ENCODE assay signal across 1 cellular context in genomic region chrX:46758956-46759644, GRCh38.
TF ChIP-seq lines count a peak whose summit lies in the region.

Gene SLC9A7, minus strand, starts transcription at chrX:46759118. Its CDS starts 89 bp downstream, at chrX:46759029.

TF ChIP-seq in HepG2, 621 proteins besides CTCF, POLR2A, EP300 and RAD21 (continued from another document and continues in another):
- TF ChIP-seq, protein P1, sequence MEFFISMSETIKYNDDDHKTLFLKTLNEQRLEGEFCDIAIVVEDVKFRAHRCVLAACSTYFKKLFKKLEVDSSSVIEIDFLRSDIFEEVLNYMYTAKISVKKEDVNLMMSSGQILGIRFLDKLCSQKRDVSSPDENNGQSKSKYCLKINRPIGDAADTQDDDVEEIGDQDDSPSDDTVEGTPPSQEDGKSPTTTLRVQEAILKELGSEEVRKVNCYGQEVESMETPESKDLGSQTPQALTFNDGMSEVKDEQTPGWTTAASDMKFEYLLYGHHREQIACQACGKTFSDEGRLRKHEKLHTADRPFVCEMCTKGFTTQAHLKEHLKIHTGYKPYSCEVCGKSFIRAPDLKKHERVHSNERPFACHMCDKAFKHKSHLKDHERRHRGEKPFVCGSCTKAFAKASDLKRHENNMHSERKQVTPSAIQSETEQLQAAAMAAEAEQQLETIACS (CRISPR knock-in tag; IDR thresholded peaks at IDR 0.05) = peak; percentile 13; the same call in 1 of the 2 replicates
- no peak for TF ChIP-seq ZHX2 (IDR thresholded peaks at IDR 0.05; ENCODE audit: low read depth)
- TF ChIP-seq ZHX2 (CRISPR knock-in tag; IDR thresholded peaks at IDR 0.05; ENCODE audit: borderline replicate concordance) = no peak
- TF ChIP-seq MXI1 (IDR thresholded peaks at IDR 0.05; ENCODE audit: borderline replicate concordance, low read depth, low read length) = 0 out of 3 replicates have a peak, but pooled peaks have one; percentile 19
- TF ChIP-seq ZNF180 (CRISPR knock-in tag; IDR thresholded peaks at IDR 0.05; ENCODE audit: borderline replicate concordance, low read depth) = no peak
- TF ChIP-seq ZNF598 (CRISPR knock-in tag; IDR thresholded peaks at IDR 0.05; ENCODE audit: borderline replicate concordance) = no peak
- TF ChIP-seq RELA (CRISPR knock-in tag; IDR thresholded peaks at IDR 0.05) = no peak
- 0 out of 2 replicates have a peak, but pooled peaks have one; percentile 28 for TF ChIP-seq ZNF501 (CRISPR knock-in tag; IDR thresholded peaks at IDR 0.05)
- TF ChIP-seq, protein P2, sequence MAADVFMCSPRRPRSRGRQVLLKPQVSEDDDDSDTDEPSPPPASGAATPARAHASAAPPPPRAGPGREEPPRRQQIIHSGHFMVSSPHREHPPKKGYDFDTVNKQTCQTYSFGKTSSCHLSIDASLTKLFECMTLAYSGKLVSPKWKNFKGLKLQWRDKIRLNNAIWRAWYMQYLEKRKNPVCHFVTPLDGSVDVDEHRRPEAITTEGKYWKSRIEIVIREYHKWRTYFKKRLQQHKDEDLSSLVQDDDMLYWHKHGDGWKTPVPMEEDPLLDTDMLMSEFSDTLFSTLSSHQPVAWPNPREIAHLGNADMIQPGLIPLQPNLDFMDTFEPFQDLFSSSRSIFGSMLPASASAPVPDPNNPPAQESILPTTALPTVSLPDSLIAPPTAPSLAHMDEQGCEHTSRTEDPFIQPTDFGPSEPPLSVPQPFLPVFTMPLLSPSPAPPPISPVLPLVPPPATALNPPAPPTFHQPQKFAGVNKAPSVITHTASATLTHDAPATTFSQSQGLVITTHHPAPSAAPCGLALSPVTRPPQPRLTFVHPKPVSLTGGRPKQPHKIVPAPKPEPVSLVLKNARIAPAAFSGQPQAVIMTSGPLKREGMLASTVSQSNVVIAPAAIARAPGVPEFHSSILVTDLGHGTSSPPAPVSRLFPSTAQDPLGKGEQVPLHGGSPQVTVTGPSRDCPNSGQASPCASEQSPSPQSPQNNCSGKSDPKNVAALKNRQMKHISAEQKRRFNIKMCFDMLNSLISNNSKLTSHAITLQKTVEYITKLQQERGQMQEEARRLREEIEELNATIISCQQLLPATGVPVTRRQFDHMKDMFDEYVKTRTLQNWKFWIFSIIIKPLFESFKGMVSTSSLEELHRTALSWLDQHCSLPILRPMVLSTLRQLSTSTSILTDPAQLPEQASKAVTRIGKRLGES (CRISPR knock-in tag; IDR thresholded peaks at IDR 0.05; ENCODE audit: borderline replicate concordance) = no peak
- no peak for TF ChIP-seq ZNF205 (CRISPR knock-in tag; IDR thresholded peaks at IDR 0.05)
- TF ChIP-seq NFIB (CRISPR knock-in tag; IDR thresholded peaks at IDR 0.05; ENCODE audit: borderline replicate concordance) = no peak
- TF ChIP-seq TCF7 (IDR thresholded peaks at IDR 0.05; ENCODE audit: low read depth) = no peak
- TF ChIP-seq CENPX (CRISPR knock-in tag; IDR thresholded peaks at IDR 0.05) = no peak
- TF ChIP-seq MAFF (IDR thresholded peaks at IDR 0.05; ENCODE audit: low read depth, low read length) = no peak
- TF ChIP-seq, protein P3, sequence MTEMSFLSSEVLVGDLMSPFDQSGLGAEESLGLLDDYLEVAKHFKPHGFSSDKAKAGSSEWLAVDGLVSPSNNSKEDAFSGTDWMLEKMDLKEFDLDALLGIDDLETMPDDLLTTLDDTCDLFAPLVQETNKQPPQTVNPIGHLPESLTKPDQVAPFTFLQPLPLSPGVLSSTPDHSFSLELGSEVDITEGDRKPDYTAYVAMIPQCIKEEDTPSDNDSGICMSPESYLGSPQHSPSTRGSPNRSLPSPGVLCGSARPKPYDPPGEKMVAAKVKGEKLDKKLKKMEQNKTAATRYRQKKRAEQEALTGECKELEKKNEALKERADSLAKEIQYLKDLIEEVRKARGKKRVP (CRISPR knock-in tag; IDR thresholded peaks at IDR 0.05) = no peak
- TF ChIP-seq BHLHE40 (IDR thresholded peaks at IDR 0.05; ENCODE audit: low read length) = no peak
- TF ChIP-seq, protein P4, sequence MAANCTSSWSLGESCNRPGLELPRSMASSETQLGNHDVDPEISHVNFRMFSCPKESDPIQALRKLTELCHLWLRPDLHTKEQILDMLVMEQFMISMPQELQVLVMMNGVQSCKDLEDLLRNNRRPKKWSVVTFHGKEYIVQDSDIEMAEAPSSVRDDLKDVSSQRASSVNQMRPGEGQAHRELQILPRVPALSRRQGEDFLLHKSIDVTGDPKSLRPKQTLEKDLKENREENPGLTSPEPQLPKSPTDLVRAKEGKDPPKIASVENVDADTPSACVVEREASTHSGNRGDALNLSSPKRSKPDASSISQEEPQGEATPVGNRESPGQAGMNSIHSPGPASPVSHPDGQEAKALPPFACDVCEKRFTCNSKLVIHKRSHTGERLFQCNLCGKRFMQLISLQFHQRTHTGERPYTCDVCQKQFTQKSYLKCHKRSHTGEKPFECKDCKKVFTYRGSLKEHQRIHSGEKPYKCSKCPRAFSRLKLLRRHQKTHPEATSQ (CRISPR knock-in tag; IDR thresholded peaks at IDR 0.05; ENCODE audit: borderline replicate concordance) = no peak
- TF ChIP-seq ZNF557 (CRISPR knock-in tag; IDR thresholded peaks at IDR 0.05) = no peak
- TF ChIP-seq CBFB (CRISPR knock-in tag; IDR thresholded peaks at IDR 0.05) = no peak
- TF ChIP-seq POGZ (CRISPR knock-in tag; IDR thresholded peaks at IDR 0.05) = no peak
- no peak for TF ChIP-seq RBAK (CRISPR knock-in tag; IDR thresholded peaks at IDR 0.05)
- no peak for TF ChIP-seq ZNF251 (CRISPR knock-in tag; IDR thresholded peaks at IDR 0.05)
- no peak for TF ChIP-seq ARHGAP35 (CRISPR knock-in tag; IDR thresholded peaks at IDR 0.05; ENCODE audit: borderline replicate concordance)
- TF ChIP-seq GTF2F1 (IDR thresholded peaks at IDR 0.05; ENCODE audit: low read length) = no peak
- TF ChIP-seq ZFP37 (CRISPR knock-in tag; IDR thresholded peaks at IDR 0.05; ENCODE audit: borderline replicate concordance) = no peak
- no peak for TF ChIP-seq FOXC1 (CRISPR knock-in tag; IDR thresholded peaks at IDR 0.05; ENCODE audit: borderline replicate concordance)
- TF ChIP-seq THYN1 (CRISPR knock-in tag; IDR thresholded peaks at IDR 0.05; ENCODE audit: borderline replicate concordance, low read depth) = no peak
- no peak for TF ChIP-seq CHD4 (IDR thresholded peaks at IDR 0.05; ENCODE audit: borderline replicate concordance, low read length)
- TF ChIP-seq ZNF446 (CRISPR knock-in tag; IDR thresholded peaks at IDR 0.05) = no peak
- TF ChIP-seq, protein P5, sequence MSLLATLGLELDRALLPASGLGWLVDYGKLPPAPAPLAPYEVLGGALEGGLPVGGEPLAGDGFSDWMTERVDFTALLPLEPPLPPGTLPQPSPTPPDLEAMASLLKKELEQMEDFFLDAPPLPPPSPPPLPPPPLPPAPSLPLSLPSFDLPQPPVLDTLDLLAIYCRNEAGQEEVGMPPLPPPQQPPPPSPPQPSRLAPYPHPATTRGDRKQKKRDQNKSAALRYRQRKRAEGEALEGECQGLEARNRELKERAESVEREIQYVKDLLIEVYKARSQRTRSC (CRISPR knock-in tag; IDR thresholded peaks at IDR 0.05; ENCODE audit: low read depth) = no peak
- TF ChIP-seq KMT2A (CRISPR knock-in tag; IDR thresholded peaks at IDR 0.05) = no peak
- TF ChIP-seq, protein P6, sequence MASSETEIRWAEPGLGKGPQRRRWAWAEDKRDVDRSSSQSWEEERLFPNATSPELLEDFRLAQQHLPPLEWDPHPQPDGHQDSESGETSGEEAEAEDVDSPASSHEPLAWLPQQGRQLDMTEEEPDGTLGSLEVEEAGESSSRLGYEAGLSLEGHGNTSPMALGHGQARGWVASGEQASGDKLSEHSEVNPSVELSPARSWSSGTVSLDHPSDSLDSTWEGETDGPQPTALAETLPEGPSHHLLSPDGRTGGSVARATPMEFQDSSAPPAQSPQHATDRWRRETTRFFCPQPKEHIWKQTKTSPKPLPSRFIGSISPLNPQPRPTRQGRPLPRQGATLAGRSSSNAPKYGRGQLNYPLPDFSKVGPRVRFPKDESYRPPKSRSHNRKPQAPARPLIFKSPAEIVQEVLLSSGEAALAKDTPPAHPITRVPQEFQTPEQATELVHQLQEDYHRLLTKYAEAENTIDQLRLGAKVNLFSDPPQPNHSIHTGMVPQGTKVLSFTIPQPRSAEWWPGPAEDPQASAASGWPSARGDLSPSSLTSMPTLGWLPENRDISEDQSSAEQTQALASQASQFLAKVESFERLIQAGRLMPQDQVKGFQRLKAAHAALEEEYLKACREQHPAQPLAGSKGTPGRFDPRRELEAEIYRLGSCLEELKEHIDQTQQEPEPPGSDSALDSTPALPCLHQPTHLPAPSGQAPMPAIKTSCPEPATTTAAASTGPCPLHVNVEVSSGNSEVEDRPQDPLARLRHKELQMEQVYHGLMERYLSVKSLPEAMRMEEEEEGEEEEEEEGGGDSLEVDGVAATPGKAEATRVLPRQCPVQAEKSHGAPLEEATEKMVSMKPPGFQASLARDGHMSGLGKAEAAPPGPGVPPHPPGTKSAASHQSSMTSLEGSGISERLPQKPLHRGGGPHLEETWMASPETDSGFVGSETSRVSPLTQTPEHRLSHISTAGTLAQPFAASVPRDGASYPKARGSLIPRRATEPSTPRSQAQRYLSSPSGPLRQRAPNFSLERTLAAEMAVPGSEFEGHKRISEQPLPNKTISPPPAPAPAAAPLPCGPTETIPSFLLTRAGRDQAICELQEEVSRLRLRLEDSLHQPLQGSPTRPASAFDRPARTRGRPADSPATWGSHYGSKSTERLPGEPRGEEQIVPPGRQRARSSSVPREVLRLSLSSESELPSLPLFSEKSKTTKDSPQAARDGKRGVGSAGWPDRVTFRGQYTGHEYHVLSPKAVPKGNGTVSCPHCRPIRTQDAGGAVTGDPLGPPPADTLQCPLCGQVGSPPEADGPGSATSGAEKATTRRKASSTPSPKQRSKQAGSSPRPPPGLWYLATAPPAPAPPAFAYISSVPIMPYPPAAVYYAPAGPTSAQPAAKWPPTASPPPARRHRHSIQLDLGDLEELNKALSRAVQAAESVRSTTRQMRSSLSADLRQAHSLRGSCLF (CRISPR knock-in tag; IDR thresholded peaks at IDR 0.05; ENCODE audit: borderline replicate concordance) = no peak
- peak; percentile 41; the same call in 1 of the 2 replicates for TF ChIP-seq ZFY (CRISPR knock-in tag; IDR thresholded peaks at IDR 0.05)
- no peak for TF ChIP-seq ZNF296 (CRISPR knock-in tag; conservative IDR thresholded peaks at IDR 0.05)
- TF ChIP-seq, protein P7, sequence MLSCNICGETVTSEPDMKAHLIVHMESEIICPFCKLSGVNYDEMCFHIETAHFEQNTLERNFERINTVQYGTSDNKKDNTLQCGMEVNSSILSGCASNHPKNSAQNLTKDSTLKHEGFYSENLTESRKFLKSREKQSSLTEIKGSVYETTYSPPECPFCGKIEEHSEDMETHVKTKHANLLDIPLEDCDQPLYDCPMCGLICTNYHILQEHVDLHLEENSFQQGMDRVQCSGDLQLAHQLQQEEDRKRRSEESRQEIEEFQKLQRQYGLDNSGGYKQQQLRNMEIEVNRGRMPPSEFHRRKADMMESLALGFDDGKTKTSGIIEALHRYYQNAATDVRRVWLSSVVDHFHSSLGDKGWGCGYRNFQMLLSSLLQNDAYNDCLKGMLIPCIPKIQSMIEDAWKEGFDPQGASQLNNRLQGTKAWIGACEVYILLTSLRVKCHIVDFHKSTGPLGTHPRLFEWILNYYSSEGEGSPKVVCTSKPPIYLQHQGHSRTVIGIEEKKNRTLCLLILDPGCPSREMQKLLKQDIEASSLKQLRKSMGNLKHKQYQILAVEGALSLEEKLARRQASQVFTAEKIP (CRISPR knock-in tag; IDR thresholded peaks at IDR 0.05; ENCODE audit: borderline replicate concordance) = no peak
- TF ChIP-seq, protein P8, sequence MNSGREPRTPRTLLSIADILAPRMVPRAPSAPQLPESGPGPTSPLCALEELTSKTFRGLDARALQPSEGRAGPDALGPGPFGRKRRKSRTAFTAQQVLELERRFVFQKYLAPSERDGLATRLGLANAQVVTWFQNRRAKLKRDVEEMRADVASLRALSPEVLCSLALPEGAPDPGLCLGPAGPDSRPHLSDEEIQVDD (CRISPR knock-in tag; IDR thresholded peaks at IDR 0.05; ENCODE audit: borderline replicate concordance) = no peak
- TF ChIP-seq, protein P9, sequence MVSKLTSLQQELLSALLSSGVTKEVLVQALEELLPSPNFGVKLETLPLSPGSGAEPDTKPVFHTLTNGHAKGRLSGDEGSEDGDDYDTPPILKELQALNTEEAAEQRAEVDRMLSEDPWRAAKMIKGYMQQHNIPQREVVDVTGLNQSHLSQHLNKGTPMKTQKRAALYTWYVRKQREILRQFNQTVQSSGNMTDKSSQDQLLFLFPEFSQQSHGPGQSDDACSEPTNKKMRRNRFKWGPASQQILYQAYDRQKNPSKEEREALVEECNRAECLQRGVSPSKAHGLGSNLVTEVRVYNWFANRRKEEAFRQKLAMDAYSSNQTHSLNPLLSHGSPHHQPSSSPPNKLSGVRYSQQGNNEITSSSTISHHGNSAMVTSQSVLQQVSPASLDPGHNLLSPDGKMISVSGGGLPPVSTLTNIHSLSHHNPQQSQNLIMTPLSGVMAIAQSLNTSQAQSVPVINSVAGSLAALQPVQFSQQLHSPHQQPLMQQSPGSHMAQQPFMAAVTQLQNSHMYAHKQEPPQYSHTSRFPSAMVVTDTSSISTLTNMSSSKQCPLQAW (CRISPR knock-in tag; IDR thresholded peaks at IDR 0.05) = 0 out of 2 replicates have a peak, but pooled peaks have one; percentile 39
- TF ChIP-seq SKI (IDR thresholded peaks at IDR 0.05; ENCODE audit: partially characterized antibody) = peak; percentile 18
